ENCODE assay signal across 28 cellular contexts in the genomic region with DNA sequence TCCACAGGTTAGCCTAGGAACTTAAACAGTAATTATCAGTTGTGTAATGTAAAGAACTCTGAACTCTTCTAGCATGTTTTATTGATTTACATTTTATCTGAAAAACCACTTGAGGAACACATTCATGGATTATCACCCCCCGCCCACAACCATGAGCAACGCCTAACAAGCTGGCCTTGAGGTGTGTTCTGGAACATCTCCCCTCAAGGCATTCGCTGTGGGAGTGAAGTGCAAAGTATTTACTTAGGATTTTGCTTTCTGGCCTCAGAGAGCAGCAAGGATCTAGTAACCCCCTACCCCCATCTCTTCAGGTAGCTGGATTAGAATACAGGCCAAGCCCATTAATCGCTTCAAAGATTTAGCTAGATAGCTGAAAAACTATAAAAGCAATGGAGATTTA. TPM values are rescaled to one million over a fixed set of nuclear protein-coding genes. Genes with fewer than 3 reads are reported as not detected.
A peak's percentile ranks its signal among the peaks of the same experiment; 100 is the strongest.
DNase-seq lines count a peak whose midpoint lies in the region; ATAC-seq, FAIRE-seq and TF ChIP-seq lines count a peak whose summit lies in the region.
"Had no signal": no experiment of that assay in that cellular context is flagged by ENCODE, and none has a peak within 500 bp of the region (broad histone marks: within the 10 kb centered on the region; RNA-seq: fewer than 3 reads in every experiment).

No MANE protein-coding gene starts in this region.

- H3K56ac ChIP-seq in mesendoderm (ENCODE audit: low read length) = no peak overlapping the region

- no peaks in the 10 kb centered on the region for H3K79me2 ChIP-seq in mesendoderm (ENCODE audit: control insufficient read depth, insufficient read depth, low read length)

- no peak for FAIRE-seq in pancreas (lab: Jason Lieb, UNC)
- FAIRE-seq: A204.1, G401.6 had no signal

- no peaks in the 10 kb centered on the region for H3K4me1 ChIP-seq in CD8-positive, alpha-beta memory T cell (ENCODE audit: insufficient read depth, low read length)
- H3K4me1 ChIP-seq in mesendoderm (ENCODE audit: control insufficient read depth, low read depth, low read length) = no peaks in the 10 kb centered on the region
- H3K4me1 ChIP-seq in pancreas = no peaks in the 10 kb centered on the region
- H3K4me1 ChIP-seq: BLaER1, Caco-2, SJCRH30 had no signal

- H3K27me3 Mint-ChIP-seq in CD8-positive, alpha-beta memory T cell = no peaks in the 10 kb centered on the region
- no peaks in the 10 kb centered on the region for H3K27me3 Mint-ChIP-seq in nephron progenitor cell (ENCODE audit: low read depth, poor library complexity)
- H3K27me3 Mint-ChIP-seq: CD4-positive, alpha-beta T cell had no signal

- H3K4ac ChIP-seq in mesendoderm (ENCODE audit: low read depth, low read length) = no peak overlapping the region

- no peak overlapping the region for H3K4me3 ChIP-seq in CD8-positive, alpha-beta memory T cell (ENCODE audit: low read length)
- H3K4me3 ChIP-seq in mesendoderm (ENCODE audit: low read length) = no peak overlapping the region
- no peak overlapping the region for H3K4me3 ChIP-seq in pancreas
- H3K4me3 ChIP-seq: BLaER1, GM23338, SJCRH30 had no signal

- no peaks in the 10 kb centered on the region for H3K9me3 ChIP-seq in CD8-positive, alpha-beta memory T cell (ENCODE audit: low read length)
- no peaks in the 10 kb centered on the region for H3K9me3 ChIP-seq in pancreas
- H3K9me3 ChIP-seq: BLaER1, Caco-2, SJCRH30 had no signal

- no peak overlapping the region for H3K9ac ChIP-seq in mesendoderm (ENCODE audit: low read length)
- H3K9ac ChIP-seq: BLaER1 had no signal

- H3K4me1 Mint-ChIP-seq in CD8-positive, alpha-beta memory T cell = no peaks in the 10 kb centered on the region
- peaks cover 19% of the 10 kb centered on the region for H3K4me1 Mint-ChIP-seq in nephron progenitor cell

- peaks cover 0 to 81% (median 29%) of the 10 kb centered on the region in 3 donors for H3K36me3 Mint-ChIP-seq in CD8-positive, alpha-beta memory T cell
- peaks cover 63% of the 10 kb centered on the region for H3K36me3 Mint-ChIP-seq in nephron progenitor cell (ENCODE audit: low read depth)

- no CpG with 5 or more reads among the region's 4 CpGs for WGBS in mesendoderm (ENCODE audit: extremely low coverage, insufficient coverage, low lambda C conversion rate)
- WGBS in pancreas, 2 donors = 79 to 80% methylated on average over 4 of the region's 4 CpGs

- no peaks in the 10 kb centered on the region for H3K79me1 ChIP-seq in mesendoderm (ENCODE audit: low read length)

- no peak for DNase-seq in CD8-positive, alpha-beta memory T cell
- DNase-seq in NCI-H345 (lab: John Stamatoyannopoulos, UW) (peak; percentile 21), amniotic epithelial cell (ENCODE audit: low read depth) (peak; percentile 31), mesendoderm (peak; percentile 45), pancreas (no peak), nephron progenitor cell (no peak), CD1c-positive myeloid dendritic cell (ENCODE audit: extremely low spot score) (no peak)
- DNase-seq: Caco-2; CD4-positive, alpha-beta T cell; H9; IMR-90; KG1; NCI-H1092; NCI-H1417 treated with DMSO at 0.1 percent for 48 hours; NCI-H187; NCI-H2081 treated with DMSO at 0.1 percent for 48 hours; NCI-H2171; NCI-H226; NCI-H524; NCI-H774; SJCRH30 had no signal

- no peak overlapping the region for H3K27ac Mint-ChIP-seq in CD8-positive, alpha-beta memory T cell
- no peak overlapping the region for H3K27ac Mint-ChIP-seq in nephron progenitor cell
- H3K27ac Mint-ChIP-seq: CD4-positive, alpha-beta T cell; GM23338 had no signal

- H3K18ac ChIP-seq in mesendoderm (ENCODE audit: low read length) = no peak overlapping the region

- no peak overlapping the region for H4K8ac ChIP-seq in mesendoderm (ENCODE audit: low read depth, low read length)

- CTCF ChIA-PET in CD8-positive, alpha-beta memory T cell (lab: Charles Lee) = no interaction called here

- intact Hi-C loops in pancreas (cut with DNase I) = no loop called here

- POLR2A ChIA-PET in CD8-positive, alpha-beta memory T cell (lab: Charles Lee) = no interaction called here

- no peak overlapping the region for H2BK5ac ChIP-seq in mesendoderm (ENCODE audit: low read length)

- H4K5ac ChIP-seq in mesendoderm (ENCODE audit: low read length) = no peak overlapping the region

- H2BK120ac ChIP-seq in mesendoderm (ENCODE audit: low read depth, low read length) = no peak overlapping the region

- peak overlapping the region; percentile 2 for H3K27ac ChIP-seq in CD8-positive, alpha-beta memory T cell (ENCODE audit: low read depth, low read length)
- no peak overlapping the region for H3K27ac ChIP-seq in mesendoderm (ENCODE audit: low read depth, low read length)
- H3K27ac ChIP-seq in pancreas = no peak overlapping the region
- H3K27ac ChIP-seq: BLaER1, SJCRH30 had no signal

- H2AK5ac ChIP-seq in mesendoderm (ENCODE audit: low read length) = no peak overlapping the region

- H3K27me3 ChIP-seq in CD8-positive, alpha-beta memory T cell (ENCODE audit: insufficient read depth, low read length, poor library complexity, severe bottlenecking) = no peaks in the 10 kb centered on the region
- H3K27me3 ChIP-seq in mesendoderm (ENCODE audit: insufficient read depth, low read length, poor library complexity) (no peaks in the 10 kb centered on the region), pancreas (no peaks in the 10 kb centered on the region)
- H3K27me3 ChIP-seq: BLaER1, SJCRH30 had no signal

- H3K4me3 Mint-ChIP-seq in CD8-positive, alpha-beta memory T cell = no peak overlapping the region
- no peak overlapping the region for H3K4me3 Mint-ChIP-seq in nephron progenitor cell
- H3K4me3 Mint-ChIP-seq: CD4-positive, alpha-beta T cell; GM23338; H9 had no signal

- H2BK15ac ChIP-seq in mesendoderm (replicated peaks; ENCODE audit: low read depth) = no peak overlapping the region

- H3K9me3 Mint-ChIP-seq in CD8-positive, alpha-beta memory T cell = no peaks in the 10 kb centered on the region
- no peaks in the 10 kb centered on the region for H3K9me3 Mint-ChIP-seq in nephron progenitor cell
- H3K9me3 Mint-ChIP-seq: CD4-positive, alpha-beta T cell; GM23338; H9 had no signal

- ATAC-seq in pancreas (no peak), GM21526 (IDR thresholded peaks at IDR 0.05; ENCODE audit: low FRiP score, unreplicated experiment) (no peak)
- ATAC-seq: GM23338, Panc1 had no signal

- H3K36me3 ChIP-seq in CD8-positive, alpha-beta memory T cell (ENCODE audit: insufficient read depth, low read length) = peaks cover 17% of the 10 kb centered on the region
- H3K36me3 ChIP-seq in mesendoderm (ENCODE audit: control insufficient read depth, insufficient read depth, low read length) (no peaks in the 10 kb centered on the region), pancreas (peaks cover 0 to 36% (median 6%) of the 10 kb centered on the region in 3 donors)

- TF ChIP-seq CTCF in pancreas (IDR thresholded peaks at IDR 0.05) (no peak), nephron progenitor cell (IDR thresholded peaks at IDR 0.05) (no peak)

- no peak overlapping the region for H3K4me2 ChIP-seq in mesendoderm (ENCODE audit: low read length)
- H3K4me2 ChIP-seq: BLaER1, GM23338 had no signal

- no peak overlapping the region for H3K23ac ChIP-seq in mesendoderm (ENCODE audit: low read length)

RNA-seq across cellular contexts. Expression of a gene that starts 37.4 kb away (rescaled TPM):
- 10 to 100 TPM; 28.6 to 31.3 TPM for total RNA-seq in CD8-positive, alpha-beta memory T cell
- polyA plus RNA-seq in CD8-positive, alpha-beta memory T cell = 7.8 TPM
- polyA plus RNA-seq in mesendoderm (2013, experiment 1 of 2) = 25.4 TPM
- polyA plus RNA-seq in mesendoderm (2013, experiment 2 of 2) = 24.9 TPM
- 1 to 10 TPM; 4.9 to 8.2 (median 7.6) TPM for total RNA-seq in pancreas
- 10 to 100 TPM in 1 of 2 donors, 1 to 10 TPM in 1; 7.7 to 17.0 TPM for polyA plus RNA-seq in pancreas

RNA-seq across cellular contexts. Expression of a gene that starts 37.8 kb away (rescaled TPM):
- 10 to 100 TPM; 21.1 to 23.1 TPM for total RNA-seq in CD8-positive, alpha-beta memory T cell
- polyA plus RNA-seq in CD8-positive, alpha-beta memory T cell = 4.3 TPM
- 27.4 TPM for polyA plus RNA-seq in mesendoderm (2013, experiment 1 of 2)
- 26.7 TPM for polyA plus RNA-seq in mesendoderm (2013, experiment 2 of 2)
- 1 to 10 TPM; 4.0 to 8.0 (median 6.1) TPM for total RNA-seq in pancreas
- 1 to 10 TPM; 1.6 to 3.5 TPM for polyA plus RNA-seq in pancreas

RNA-seq across cellular contexts. Expression of a gene that starts 50.0 kb away (rescaled TPM):
- total RNA-seq in CD8-positive, alpha-beta memory T cell = not detected
- polyA plus RNA-seq in CD8-positive, alpha-beta memory T cell = not detected
- polyA plus RNA-seq in mesendoderm (2013, experiment 1 of 2) = not detected
- polyA plus RNA-seq in mesendoderm (2013, experiment 2 of 2) = not detected
- total RNA-seq in pancreas = not detected
- under 1 TPM in 1 of 2 donors, not detected in 1; 0.27 TPM for polyA plus RNA-seq in pancreas
- total RNA-seq: Caco-2; CD4-positive, alpha-beta T cell; GM23338; H9; IMR-90; SJCRH30 had no signal
- polyA plus RNA-seq: AG04450, GM23338, IMR-90 had no signal

Comparison
In these comparisons a context has a peak if more than half of its experiments do, and no peak if none do; other contexts are left out.
1. DNase-seq: peak in NCI-H345 (single experiment), amniotic epithelial cell (single experiment) and mesendoderm (single experiment); none in CD8-positive, alpha-beta memory T cell (0 of 5), pancreas (0 of 6), nephron progenitor cell (single experiment) and CD1c-positive myeloid dendritic cell (single experiment).